ENCODE assay signal across 8 cellular contexts in genomic region chr9:32526707-32527048, GRCh38. TPM values are rescaled to one million over a fixed set of nuclear protein-coding genes. Genes with fewer than 3 reads are reported as not detected.
A peak's percentile ranks its signal among the peaks of the same experiment; 100 is the strongest.
DNase-seq lines count a peak whose midpoint lies in the region; ATAC-seq, FAIRE-seq and TF ChIP-seq lines count a peak whose summit lies in the region.

No MANE protein-coding gene starts in this region.

- FAIRE-seq in GM19239 (lab: Jason Lieb, UNC): no peak

- H3K9me3 ChIP-seq in heart right ventricle (peaks cover 0 to 12% (median 0%) of the 10 kb centered on the region in 11 donors), mesodermal cell (ENCODE audit: control insufficient read depth, low read length) (no peaks in the 10 kb centered on the region), uterus (no peaks in the 10 kb centered on the region)

- H3K36me3 ChIP-seq in heart right ventricle: no peaks in the 10 kb centered on the region
- H3K36me3 ChIP-seq in brain microvascular endothelial cell (replicated peaks): no peaks in the 10 kb centered on the region
- no peaks in the 10 kb centered on the region for H3K36me3 ChIP-seq in mesodermal cell (ENCODE audit: control insufficient read depth, insufficient read depth, low read length)
- no peaks in the 10 kb centered on the region for H3K36me3 ChIP-seq in uterus

- no peak for TF ChIP-seq POLR2A in uterus (IDR thresholded peaks at IDR 0.05)

- H3K27me3 ChIP-seq in heart right ventricle (no peaks in the 10 kb centered on the region), brain microvascular endothelial cell (replicated peaks) (no peaks in the 10 kb centered on the region), uterus (no peaks in the 10 kb centered on the region)

- WGBS in heart right ventricle, 2 donors: 12 to 16% methylated on average over 2 of the region's 2 CpGs
- no CpG with 5 or more reads among the region's 2 CpGs for WGBS in mesodermal cell (ENCODE audit: insufficient coverage in 2 of 2), 2 experiments

- in situ Hi-C loops in brain microvascular endothelial cell (cut with HindIII; ENCODE audit: low pct_ligation_motif_present, low sequenced_read_pairs): no loop called here

- H3K4me1 ChIP-seq in heart right ventricle (peaks cover 4 to 41% (median 33%) of the 10 kb centered on the region in 9 donors), mesodermal cell (ENCODE audit: control insufficient read depth, insufficient read depth, low read length, poor library complexity, severe bottlenecking) (peaks cover 7% of the 10 kb centered on the region), uterus (peaks cover 0 to 3% of the 10 kb centered on the region in 2 donors)

- ATAC-seq in heart right ventricle (no peak), HG03175 (IDR thresholded peaks at IDR 0.05; ENCODE audit: unreplicated experiment) (no peak)

- TF ChIP-seq CTCF in heart right ventricle (IDR thresholded peaks at IDR 0.05): no peak
- TF ChIP-seq CTCF in brain microvascular endothelial cell (IDR thresholded peaks at IDR 0.05; ENCODE audit: low read depth, low read length, missing control alignments): no peak
- no peak for TF ChIP-seq CTCF in uterus (IDR thresholded peaks at IDR 0.05)

- H3K27ac ChIP-seq in heart right ventricle (peak overlapping the region; percentile 41 to 92 (median 84)), brain microvascular endothelial cell (peak overlapping the region; percentile 64), mesodermal cell (ENCODE audit: low read depth, low read length, severe bottlenecking) (no peak overlapping the region), uterus (peak overlapping the region; percentile 77 to 98)

- H3K4me3 ChIP-seq in heart right ventricle (peak overlapping the region; percentile 39 to 91 (median 68)), brain microvascular endothelial cell (ENCODE audit: low read depth, low read length) (peak overlapping the region; percentile 79), mesodermal cell (ENCODE audit: extremely low read depth, insufficient read depth, low read length, poor library complexity, severe bottlenecking) (peak overlapping the region; percentile 56), uterus (peak overlapping the region; percentile 54 to 77)

- intact Hi-C loops in heart right ventricle (cut with DNase I) (loop anchor here in 7 of 10 donors (1.0 to 10.0 kb wide), 9 partner anchors 24 to 148 kb away; partner anchors contain the start of genes ACO1 (in 3 of the 7) and NDUFB6 (in 2 of the 7)), cardiac septum (cut with DNase I) (loop anchor here (2.0 to 5.0 kb wide), 2 partner anchors 24 to 144 kb away; partner anchors contain the start of gene ACO1), uterus (cut with DNase I; ENCODE audit: low total_unique reads) (no loop called here)

- DNase-seq in heart right ventricle: no peak
- no peak for DNase-seq in cardiac septum (ENCODE audit: low spot score)
- DNase-seq in brain microvascular endothelial cell: no peak
- DNase-seq in uterus: no peak
- no peak for DNase-seq in GM19239 (ENCODE audit: insufficient read length, low spot score)
- no peak for DNase-seq in NCI-H2227 treated with DMSO at 0.1 percent for 48 hours (lab: John Stamatoyannopoulos, UW)

RNA-seq across cellular contexts. Expression of gene RIGI, which starts 0.7 kb away (rescaled TPM):
- total RNA-seq in heart right ventricle (10 to 100 TPM in 1 of 10 donors, 1 to 10 TPM in 9; 3.0 to 15.2 (median 5.0) TPM), cardiac septum (2.8 TPM), uterus (10 to 100 TPM in 3 of 4 donors, 1 to 10 TPM in 1; 2.6 to 22.5 (median 14.3) TPM)
- polyA plus RNA-seq in heart right ventricle: 1 to 10 TPM; 1.5 to 2.3 TPM
- polyA plus RNA-seq in mesodermal cell (2013, experiment 1 of 2): 3.6 TPM
- 3.7 TPM for polyA plus RNA-seq in mesodermal cell (2013, experiment 2 of 2)

RNA-seq across cellular contexts. Expression of gene SMIM27, which starts 25.4 kb away (rescaled TPM):
- total RNA-seq in heart right ventricle (10 to 100 TPM; 11.3 to 19.6 (median 16.2) TPM), cardiac septum (15.7 TPM), uterus (1 to 10 TPM in 2 of 4 donors, not detected in 2; 1.7 to 8.1 TPM)
- 1 to 10 TPM; 3.6 to 6.4 TPM for polyA plus RNA-seq in heart right ventricle
- 30.8 TPM for polyA plus RNA-seq in mesodermal cell (2013, experiment 1 of 2)
- 29.3 TPM for polyA plus RNA-seq in mesodermal cell (2013, experiment 2 of 2)

RNA-seq across cellular contexts. Expression of gene TOPORS, which starts 25.7 kb away (rescaled TPM):
- total RNA-seq in heart right ventricle (10 to 100 TPM in 3 of 10 donors, 1 to 10 TPM in 7; 7.4 to 11.1 (median 9.1) TPM), cardiac septum (8.5 TPM), uterus (10 to 100 TPM; 12.8 to 49.3 (median 27.3) TPM)
- 1 to 10 TPM; 4.4 to 6.4 TPM for polyA plus RNA-seq in heart right ventricle
- polyA plus RNA-seq in mesodermal cell (2013, experiment 1 of 2): 16.8 TPM
- polyA plus RNA-seq in mesodermal cell (2013, experiment 2 of 2): 18.9 TPM

RNA-seq across cellular contexts. Expression of gene NDUFB6, which starts 46.3 kb away (rescaled TPM):
- 100 to 1,000 TPM; 101 to 186 (median 136) TPM for total RNA-seq in heart right ventricle
- polyA plus RNA-seq in heart right ventricle: 100 to 1,000 TPM in 1 of 2 donors, 10 to 100 TPM in 1; 52.2 to 105 TPM
- 113 TPM for total RNA-seq in cardiac septum
- 80.4 TPM for polyA plus RNA-seq in mesodermal cell (2013, experiment 1 of 2)
- polyA plus RNA-seq in mesodermal cell (2013, experiment 2 of 2): 91.0 TPM
- total RNA-seq in uterus: 100 to 1,000 TPM in 1 of 4 donors, 10 to 100 TPM in 3; 33.8 to 181 (median 54.5) TPM
